23 cellular contexts compared by ENCODE assay signal in genomic region chr4:36051634-36052033, GRCh38.
A peak's percentile ranks its signal among the peaks of the same experiment; 100 is the strongest.
DNase-seq lines count a peak whose midpoint lies in the region; ATAC-seq and TF ChIP-seq lines count a peak whose summit lies in the region.
"Had no signal": no experiment of that assay in that cellular context is flagged by ENCODE, and none has a peak within 500 bp of the region (broad histone marks: within the 10 kb centered on the region; RNA-seq: fewer than 3 reads in every experiment).

No MANE protein-coding gene starts in this region.

- no peak overlapping the region for H2BK120ac ChIP-seq in mesendoderm (ENCODE audit: low read depth, low read length)

- H3K9me3 ChIP-seq in mucosa of descending colon, result no peaks in the 10 kb centered on the region
- H3K9me3 ChIP-seq: A549; BLaER1 treated with 17β-estradiol and CSF1 and Interleukin-3, amounts not matched to agents 10 nM and 100 nM had no signal

- H3K4me3 ChIP-seq in mucosa of descending colon, result no peak overlapping the region
- no peak overlapping the region for H3K4me3 ChIP-seq in mesendoderm (ENCODE audit: low read length)
- H3K4me3 ChIP-seq: A549; BLaER1 treated with 17β-estradiol and CSF1 and Interleukin-3, amounts not matched to agents 10 nM and 100 nM; GM12878 had no signal

- H4K5ac ChIP-seq in mesendoderm (ENCODE audit: low read length), result no peak overlapping the region

- intact Hi-C loops in left colon (cut with DNase I, micrococcal nuclease) (no loop called here), mucosa of descending colon (cut with DNase I, micrococcal nuclease) (no loop called here)

- H3K36me3 ChIP-seq in mucosa of descending colon (ENCODE audit: low read depth) (no peaks in the 10 kb centered on the region), mesendoderm (ENCODE audit: control insufficient read depth, insufficient read depth, low read length) (no peaks in the 10 kb centered on the region)
- H3K36me3 ChIP-seq: BLaER1 treated with 17β-estradiol and CSF1 and Interleukin-3, amounts not matched to agents 10 nM and 100 nM had no signal

- no peaks in the 10 kb centered on the region for H3K79me2 ChIP-seq in mesendoderm (ENCODE audit: control insufficient read depth, insufficient read depth, low read length)

- H2BK15ac ChIP-seq in mesendoderm (replicated peaks; ENCODE audit: low read depth), result no peak overlapping the region

- TF ChIP-seq CTCF in mucosa of descending colon (IDR thresholded peaks at IDR 0.05), result no peak
- TF ChIP-seq CTCF in omental fat pad (IDR thresholded peaks at IDR 0.05), result no peak

- no peak overlapping the region for H3K4ac ChIP-seq in mesendoderm (ENCODE audit: low read depth, low read length)

- H3K56ac ChIP-seq in mesendoderm (ENCODE audit: low read length), result no peak overlapping the region

- no peak overlapping the region for H2BK5ac ChIP-seq in mesendoderm (ENCODE audit: low read length)

- H3K9ac ChIP-seq in mesendoderm (ENCODE audit: low read length), result no peak overlapping the region
- H3K9ac ChIP-seq: BLaER1 treated with 17β-estradiol and CSF1 and Interleukin-3, amounts not matched to agents 10 nM and 100 nM had no signal

- H3K79me1 ChIP-seq in mesendoderm (ENCODE audit: low read length), result no peaks in the 10 kb centered on the region

- H3K27ac ChIP-seq in mesendoderm (ENCODE audit: low read depth, low read length), result no peak overlapping the region
- H3K27ac ChIP-seq: 22Rv1; A549; BLaER1 treated with 17β-estradiol and CSF1 and Interleukin-3, amounts not matched to agents 10 nM and 100 nM; C4-2B had no signal

- no peak overlapping the region for H3K4me2 ChIP-seq in mesendoderm (ENCODE audit: low read length)
- H3K4me2 ChIP-seq: A549; BLaER1 treated with 17β-estradiol and CSF1 and Interleukin-3, amounts not matched to agents 10 nM and 100 nM had no signal

- ATAC-seq in left colon (peak; percentile 63), mucosa of descending colon (peak; percentile 63), omental fat pad (ENCODE audit: low FRiP score) (no peak), GM21447 (IDR thresholded peaks at IDR 0.05; ENCODE audit: unreplicated experiment) (no peak)
- ATAC-seq: A549, GM12878 had no signal

- H4K8ac ChIP-seq in mesendoderm (ENCODE audit: low read depth, low read length), result no peak overlapping the region

- no peak overlapping the region for H2AK5ac ChIP-seq in mesendoderm (ENCODE audit: low read length)

- peak; percentile 87 for DNase-seq in DMS53 (lab: John Stamatoyannopoulos, UW)
- DNase-seq in left colon, result no peak
- DNase-seq in mucosa of descending colon, result no peak
- DNase-seq in renal cortical epithelial cell (ENCODE audit: low read depth), result peak; percentile 50
- DNase-seq in mesendoderm, result no peak
- DNase-seq in NOMO-1 (lab: John Stamatoyannopoulos, UW; ENCODE audit: unreplicated experiment in 2 of 2), result no peak
- DNase-seq in omental fat pad (ENCODE audit: low spot score), result no peak
- DNase-seq: AML-193; CD4-positive, alpha-beta T cell; CD8-positive, alpha-beta memory T cell; COR-L47; DMS 273 treated with DMSO at 0.1 percent for 48 hours; DMS153; DMS79; DND-41; EL; GDM1 had no signal

- no CpG with 5 or more reads among the region's 4 CpGs for WGBS in mesendoderm (ENCODE audit: extremely low coverage, insufficient coverage, low lambda C conversion rate)

- H3K23ac ChIP-seq in mesendoderm (ENCODE audit: low read length), result no peak overlapping the region

- H3K4me1 ChIP-seq in mucosa of descending colon (ENCODE audit: low read depth) (peaks cover 7% of the 10 kb centered on the region), mesendoderm (ENCODE audit: control insufficient read depth, low read depth, low read length) (no peaks in the 10 kb centered on the region)
- H3K4me1 ChIP-seq: A549; BLaER1 treated with 17β-estradiol and CSF1 and Interleukin-3, amounts not matched to agents 10 nM and 100 nM had no signal

- H3K18ac ChIP-seq in mesendoderm (ENCODE audit: low read length), result no peak overlapping the region

- H3K27me3 ChIP-seq in mesendoderm (ENCODE audit: insufficient read depth, low read length, poor library complexity), result no peaks in the 10 kb centered on the region
- H3K27me3 ChIP-seq: BLaER1 treated with 17β-estradiol and CSF1 and Interleukin-3, amounts not matched to agents 10 nM and 100 nM had no signal

Comparison
In these comparisons a context has a peak if more than half of its experiments do, and no peak if none do; other contexts are left out.
1. DNase-seq: peak in DMS53 (single experiment) and renal cortical epithelial cell (single experiment); none in left colon (0 of 2), mucosa of descending colon (0 of 3), mesendoderm (single experiment), NOMO-1 (0 of 2) and omental fat pad (single experiment).
2. ATAC-seq: peak in left colon (single experiment) and mucosa of descending colon (single experiment); none in omental fat pad (single experiment) and GM21447 (single experiment).